Comparison of ENCODE assay signal across 10 cellular contexts in the genomic region with DNA sequence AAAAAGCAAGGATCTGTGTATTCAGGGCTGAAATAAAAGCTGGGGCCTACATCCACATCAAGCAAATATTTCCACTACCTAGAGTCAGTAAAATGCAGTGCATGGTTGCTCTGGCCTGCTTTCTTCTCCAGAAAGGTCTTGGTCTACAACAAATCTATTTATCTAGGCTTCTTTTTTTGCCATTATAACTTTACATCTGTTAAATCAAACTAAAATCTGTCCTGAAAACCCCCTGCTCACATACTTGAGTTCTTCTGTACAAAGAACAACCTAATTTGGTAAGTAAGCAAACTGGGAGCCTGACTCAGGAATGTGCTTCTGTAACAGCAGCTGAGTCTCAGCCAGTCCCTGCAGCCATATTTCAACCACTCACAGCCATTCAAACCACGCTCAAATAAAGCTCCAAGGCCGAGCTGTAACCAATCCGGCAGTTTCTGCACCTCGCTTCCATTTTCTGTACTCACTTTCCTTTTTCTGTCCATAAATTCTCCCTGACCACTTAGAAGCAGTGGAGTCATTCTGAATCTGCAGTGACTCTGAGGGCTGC.
A peak's percentile ranks its signal among the peaks of the same experiment; 100 is the strongest.
DNase-seq lines count a peak whose midpoint lies in the region; ATAC-seq, FAIRE-seq and TF ChIP-seq lines count a peak whose summit lies in the region.
"Had no signal": no experiment of that assay in that cellular context is flagged by ENCODE, and none has a peak within 500 bp of the region (broad histone marks: within the 10 kb centered on the region; RNA-seq: fewer than 3 reads in every experiment).

No MANE protein-coding gene starts in this region.

- DNase-seq in MG63 (peak; percentile 9), mesothelial cell of epicardium (ENCODE audit: low spot score in 2 of 2, unreplicated experiment in 2 of 2) (no peak), tibial artery (peak; percentile 44 to 80), small intestine (no peak)
- no peak for DNase-seq in CD8-positive, alpha-beta memory T cell
- DNase-seq: cortex of kidney, KBM-7 had no signal

- peak overlapping the region; percentile 59 for H3K27ac ChIP-seq in duodenal mucosa (ENCODE audit: low read depth, low read length)
- peak overlapping the region; percentile 77 to 88 for H3K27ac ChIP-seq in tibial artery
- no peak overlapping the region for H3K27ac ChIP-seq in CD8-positive, alpha-beta memory T cell (ENCODE audit: low read depth, low read length)
- H3K27ac ChIP-seq in small intestine (ENCODE audit: low read depth in 1 of 2, low read length in 1 of 2): peak overlapping the region in 1 of 2 donors; percentile 82

- H3K9me3 Mint-ChIP-seq in mesothelial cell of epicardium: peaks cover 21% of the 10 kb centered on the region
- peaks cover 17 to 25% (median 23%) of the 10 kb centered on the region in 5 donors for H3K9me3 Mint-ChIP-seq in CD8-positive, alpha-beta memory T cell

- H3K27me3 Mint-ChIP-seq in mesothelial cell of epicardium (ENCODE audit: low read depth): no peaks in the 10 kb centered on the region
- H3K27me3 Mint-ChIP-seq in CD8-positive, alpha-beta memory T cell: no peaks in the 10 kb centered on the region

- H3K9ac ChIP-seq in duodenal mucosa (ENCODE audit: low read depth in 1 of 2, low read length in 2 of 2): no peak overlapping the region

- peak overlapping the region; percentile 83 for H3K27ac Mint-ChIP-seq in mesothelial cell of epicardium
- H3K27ac Mint-ChIP-seq in CD8-positive, alpha-beta memory T cell: peak overlapping the region in 1 of 8 donors; percentile 32

- H3K4me1 Mint-ChIP-seq in mesothelial cell of epicardium: peaks cover 41% of the 10 kb centered on the region
- H3K4me1 Mint-ChIP-seq in CD8-positive, alpha-beta memory T cell: peaks cover 7 to 16% (median 14%) of the 10 kb centered on the region in 3 donors

- H3K4me3 ChIP-seq in MG63: no peak overlapping the region
- H3K4me3 ChIP-seq in duodenal mucosa (ENCODE audit: low read depth in 1 of 2, low read length in 2 of 2): no peak overlapping the region
- no peak overlapping the region for H3K4me3 ChIP-seq in tibial artery
- no peak overlapping the region for H3K4me3 ChIP-seq in CD8-positive, alpha-beta memory T cell (ENCODE audit: low read length)
- no peak overlapping the region for H3K4me3 ChIP-seq in small intestine (ENCODE audit: low read depth in 1 of 2, low read length in 2 of 2)

- no peak overlapping the region for H3K4me3 Mint-ChIP-seq in mesothelial cell of epicardium
- H3K4me3 Mint-ChIP-seq in CD8-positive, alpha-beta memory T cell: no peak overlapping the region

- H3K36me3 ChIP-seq in MG63 (peaks cover 23% of the 10 kb centered on the region), duodenal mucosa (ENCODE audit: control insufficient read depth in 1 of 2, insufficient read depth in 2 of 2, low read length in 2 of 2) (peaks cover 16 to 21% of the 10 kb centered on the region in 2 donors), tibial artery (peaks cover 10 to 13% (median 13%) of the 10 kb centered on the region in 3 donors), small intestine (ENCODE audit: control insufficient read depth in 2 of 2, insufficient read depth in 2 of 2, low read length in 2 of 2) (peaks cover 2 to 4% of the 10 kb centered on the region in 2 donors)
- no peaks in the 10 kb centered on the region for H3K36me3 ChIP-seq in CD8-positive, alpha-beta memory T cell (ENCODE audit: insufficient read depth, low read length)

- intact Hi-C loops in tibial artery (cut with DNase I; ENCODE audit: low total_unique reads): no loop called here

- WGBS in small intestine, 3 donors: 65 to 95% (median 94%) methylated on average over 4 of the region's 4 CpGs

- H3K9me3 ChIP-seq in MG63 (peaks cover 9% of the 10 kb centered on the region), duodenal mucosa (ENCODE audit: control insufficient read depth in 1 of 2, low read length in 2 of 2) (no peaks in the 10 kb centered on the region), tibial artery (no peaks in the 10 kb centered on the region), small intestine (ENCODE audit: control insufficient read depth, low read depth) (no peaks in the 10 kb centered on the region)
- no peaks in the 10 kb centered on the region for H3K9me3 ChIP-seq in CD8-positive, alpha-beta memory T cell (ENCODE audit: low read length)

- POLR2A ChIA-PET in CD8-positive, alpha-beta memory T cell (lab: Charles Lee): no interaction called here

- FAIRE-seq in small intestine (lab: Jason Lieb, UNC): no peak

- CTCF ChIA-PET in CD8-positive, alpha-beta memory T cell (lab: Charles Lee): no interaction called here

- ATAC-seq in GM19455 (IDR thresholded peaks at IDR 0.05; ENCODE audit: unreplicated experiment) (no peak), HG02981 (IDR thresholded peaks at IDR 0.05; ENCODE audit: unreplicated experiment) (no peak)

- TF ChIP-seq CTCF in mesothelial cell of epicardium (IDR thresholded peaks at IDR 0.05; ENCODE audit: unreplicated experiment) (no peak), tibial artery (IDR thresholded peaks at IDR 0.05) (no peak)

- peaks cover 0 to 19% of the 10 kb centered on the region in 2 donors for H3K4me1 ChIP-seq in duodenal mucosa (ENCODE audit: control insufficient read depth in 1 of 2, insufficient read depth in 2 of 2, low read length in 2 of 2)
- peaks cover 0 to 91% (median 37%) of the 10 kb centered on the region in 4 donors for H3K4me1 ChIP-seq in tibial artery
- peaks cover 8% of the 10 kb centered on the region for H3K4me1 ChIP-seq in CD8-positive, alpha-beta memory T cell (ENCODE audit: insufficient read depth, low read length)
- H3K4me1 ChIP-seq in small intestine (ENCODE audit: control insufficient read depth in 2 of 2, insufficient read depth in 1 of 2, low read depth in 1 of 2, low read length in 1 of 2): peaks cover 0 to 3% of the 10 kb centered on the region in 2 donors

- H3K27me3 ChIP-seq in MG63 (no peaks in the 10 kb centered on the region), duodenal mucosa (ENCODE audit: control insufficient read depth in 1 of 2, insufficient read depth in 2 of 2, low read length in 2 of 2) (no peaks in the 10 kb centered on the region), tibial artery (no peaks in the 10 kb centered on the region), small intestine (ENCODE audit: control insufficient read depth in 2 of 2, insufficient read depth in 2 of 2, low read length in 2 of 2) (no peaks in the 10 kb centered on the region)
- no peaks in the 10 kb centered on the region for H3K27me3 ChIP-seq in CD8-positive, alpha-beta memory T cell (ENCODE audit: insufficient read depth, low read length, poor library complexity, severe bottlenecking)

- H3K36me3 Mint-ChIP-seq in mesothelial cell of epicardium: peaks cover 26% of the 10 kb centered on the region
- peaks cover 17 to 29% (median 17%) of the 10 kb centered on the region in 3 donors for H3K36me3 Mint-ChIP-seq in CD8-positive, alpha-beta memory T cell

Comparison
In these comparisons a context has a peak if more than half of its experiments do, and no peak if none do; other contexts are left out.
1. DNase-seq: peak in MG63 (single experiment) and tibial artery (2 of 2); none in mesothelial cell of epicardium (0 of 2), CD8-positive, alpha-beta memory T cell (0 of 5) and small intestine (single experiment).